1 cellular context compared by ENCODE assay signal in genomic region chr2:10448646-10449480, GRCh38.
TF ChIP-seq lines count a peak whose summit lies in the region.

No MANE protein-coding gene starts in this region.

TF ChIP-seq in HepG2, 621 proteins besides CTCF, POLR2A, EP300 and RAD21 (continued from another document and continues in another):
- TF ChIP-seq ZNF281 (CRISPR knock-in tag; IDR thresholded peaks at IDR 0.05; ENCODE audit: borderline replicate concordance) (peak; percentile 75), ARID4A (CRISPR knock-in tag; IDR thresholded peaks at IDR 0.05; ENCODE audit: borderline replicate concordance) (peak; percentile 94), ZZZ3 (CRISPR knock-in tag; IDR thresholded peaks at IDR 0.05; ENCODE audit: borderline replicate concordance) (peak; percentile 90; the same call in 1 of the 2 replicates), MTA1 (CRISPR knock-in tag; IDR thresholded peaks at IDR 0.05; ENCODE audit: borderline replicate concordance) (peak; percentile 88), NONO (IDR thresholded peaks at IDR 0.05) (no peak), NONO (CRISPR knock-in tag; conservative IDR thresholded peaks at IDR 0.05) (peak; percentile 97), ZNF251 (CRISPR knock-in tag; IDR thresholded peaks at IDR 0.05) (peak; percentile 92; the same call in 1 of the 2 replicates), ZFYVE20 (CRISPR knock-in tag; IDR thresholded peaks at IDR 0.05; ENCODE audit: borderline replicate concordance, low read depth) (peak; percentile 99), SIX1 (CRISPR knock-in tag; IDR thresholded peaks at IDR 0.05; ENCODE audit: borderline replicate concordance) (peak; percentile 32; the same call in 1 of the 2 replicates), KDM5B (CRISPR knock-in tag; IDR thresholded peaks at IDR 0.05; ENCODE audit: borderline replicate concordance) (peak; percentile 100), GABPA (IDR thresholded peaks at IDR 0.05; ENCODE audit: low read depth, low read length) (peak; percentile 19; the same call in 1 of the 2 replicates), GABPA (CRISPR knock-in tag; IDR thresholded peaks at IDR 0.05; ENCODE audit: low read depth) (0 out of 2 replicates have a peak, but pooled peaks have one; percentile 24), ATF5 (CRISPR knock-in tag; IDR thresholded peaks at IDR 0.05; ENCODE audit: low read depth) (peak; percentile 99), ZNF850 (CRISPR knock-in tag; conservative IDR thresholded peaks at IDR 0.05) (0 out of 2 replicates have a peak, but pooled peaks have one; percentile 85), NR2F6 (IDR thresholded peaks at IDR 0.05) (no peak), NR2F6 (CRISPR knock-in tag; IDR thresholded peaks at IDR 0.05) (peak; percentile 52; the same call in 1 of the 2 replicates), RNF2 (conservative IDR thresholded peaks at IDR 0.05; ENCODE audit: low read depth) (peak; percentile 99), FOXJ3 (CRISPR knock-in tag; IDR thresholded peaks at IDR 0.05; ENCODE audit: borderline replicate concordance) (peak; percentile 64), PLRG1 (conservative IDR thresholded peaks at IDR 0.05) (no peak), KMT2A (CRISPR knock-in tag; IDR thresholded peaks at IDR 0.05) (peak; percentile 94), KDM5A (IDR thresholded peaks at IDR 0.05; ENCODE audit: borderline replicate concordance, low read length) (no peak), FOXP1 (IDR thresholded peaks at IDR 0.05) (no peak), FOXP1 (CRISPR knock-in tag; IDR thresholded peaks at IDR 0.05) (no peak), ZSCAN21 (CRISPR knock-in tag; IDR thresholded peaks at IDR 0.05; ENCODE audit: borderline replicate concordance) (peak; percentile 100), GPN1 (CRISPR knock-in tag; IDR thresholded peaks at IDR 0.05; ENCODE audit: borderline replicate concordance) (peak; percentile 98), XBP1 (CRISPR knock-in tag; IDR thresholded peaks at IDR 0.05) (peak; percentile 95; the same call in 1 of the 2 replicates), ZMAT3 (CRISPR knock-in tag; conservative IDR thresholded peaks at IDR 0.05) (peak; percentile 100), ZNF431 (CRISPR knock-in tag; IDR thresholded peaks at IDR 0.05; ENCODE audit: borderline replicate concordance, low read depth) (peak; percentile 97), KLF13 (CRISPR knock-in tag; IDR thresholded peaks at IDR 0.05) (peak; percentile 98), ZSCAN22 (CRISPR knock-in tag; IDR thresholded peaks at IDR 0.05) (peak; percentile 78; the same call in 1 of the 2 replicates), ZNF839 (CRISPR knock-in tag; IDR thresholded peaks at IDR 0.05; ENCODE audit: borderline replicate concordance) (peak; percentile 99), AKNA (CRISPR knock-in tag; IDR thresholded peaks at IDR 0.05; ENCODE audit: borderline replicate concordance) (peak; percentile 98), USF2 (IDR thresholded peaks at IDR 0.05; ENCODE audit: low read depth, low read length) (peak; percentile 77), USF2 (CRISPR knock-in tag; IDR thresholded peaks at IDR 0.05; ENCODE audit: borderline replicate concordance) (peak; percentile 86), ZUFSP (CRISPR knock-in tag; IDR thresholded peaks at IDR 0.05; ENCODE audit: borderline replicate concordance) (no peak), EHMT2 (IDR thresholded peaks at IDR 0.05; ENCODE audit: borderline replicate concordance, low read depth, low read length) (no peak), KAT8 (CRISPR knock-in tag; IDR thresholded peaks at IDR 0.05) (peak; percentile 89), CSRNP2 (CRISPR knock-in tag; conservative IDR thresholded peaks at IDR 0.05; ENCODE audit: low read depth) (peak; percentile 96)
